ENCODE assay signal across 16 cellular contexts in the genomic region with DNA sequence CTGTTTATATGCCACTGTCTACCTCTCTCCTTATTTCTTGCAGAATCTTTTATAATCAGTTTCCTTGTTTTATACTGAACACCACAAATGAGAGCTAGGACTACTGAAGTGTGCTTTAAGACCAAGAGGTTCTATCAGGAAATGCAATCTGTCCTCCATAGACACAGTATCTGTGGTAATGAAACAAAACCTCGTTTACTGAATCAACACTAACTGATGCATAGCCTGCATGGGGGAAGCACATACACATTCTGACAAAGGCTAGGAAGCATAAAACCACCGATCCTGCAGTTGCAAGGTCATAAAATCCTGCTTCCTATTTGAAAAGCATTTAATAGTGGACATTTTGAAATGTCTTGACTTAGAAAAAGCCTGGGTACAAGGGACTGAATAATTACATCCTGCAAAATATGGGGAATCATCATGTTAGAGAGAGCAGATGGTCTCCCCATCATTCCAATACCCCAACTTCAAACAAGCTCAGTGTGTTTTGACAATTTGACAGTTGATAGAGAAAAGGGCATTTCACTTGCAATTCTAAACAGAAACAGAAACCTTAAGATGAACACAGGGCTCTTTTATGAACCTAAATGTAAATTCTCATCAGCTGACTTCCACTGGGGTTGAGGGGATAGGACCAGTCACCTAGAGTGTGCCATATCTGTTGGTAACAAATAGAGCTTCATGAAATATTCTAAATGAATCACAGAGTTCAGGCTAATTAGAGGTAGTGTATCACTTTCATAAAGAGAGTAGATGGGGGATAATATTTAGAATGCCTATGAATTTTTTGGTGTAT.
DNase-seq lines count a peak whose midpoint lies in the region; ATAC-seq and FAIRE-seq lines count a peak whose summit lies in the region.
"Had no signal": no experiment of that assay in that cellular context is flagged by ENCODE, and none has a peak within 500 bp of the region (broad histone marks: within the 10 kb centered on the region; RNA-seq: fewer than 3 reads in every experiment).

No MANE protein-coding gene starts in this region.

- no peak for ATAC-seq in HG02759 (IDR thresholded peaks at IDR 0.05; ENCODE audit: unreplicated experiment)
- ATAC-seq: gastroesophageal sphincter had no signal

- DNase-seq in DMS79 treated with DMSO at 0.1 percent for 48 hours (lab: John Stamatoyannopoulos, UW) (peak; percentile 30), HT1080 (ENCODE audit: low read depth) (peak; percentile 1), NCI-H510A treated with DMSO at 0.1 percent for 48 hours (lab: John Stamatoyannopoulos, UW) (peak; percentile 66), left kidney (ENCODE audit: low read depth, low spot score) (peak; percentile 90), NCI-H1694 (lab: John Stamatoyannopoulos, UW) (no peak), GM19239 (ENCODE audit: insufficient read length, low spot score) (no peak)
- DNase-seq: Caco-2; GDM1; NCI-H187 treated with DMSO at 0.1 percent for 48 hours; ovary; stimulated activated CD4-positive, alpha-beta T cell treated with anti-CD3 and anti-CD28 coated beads, Interleukin-4, amount 100 ng/mL, for 24 hours; T-helper 1 cell; WERI-Rb-1 had no signal

- FAIRE-seq in GM19239 (lab: Jason Lieb, UNC) = no peak
- FAIRE-seq: H54 had no signal

Comparison
In these comparisons a context has a peak if more than half of its experiments do, and no peak if none do; other contexts are left out.
1. DNase-seq: peak in DMS79 treated with DMSO at 0.1 percent for 48 hours (single experiment), HT1080 (single experiment), NCI-H510A treated with DMSO at 0.1 percent for 48 hours (single experiment) and left kidney (single experiment); none in NCI-H1694 (single experiment) and GM19239 (single experiment).